In genomic region chr19:46241676-46242075, GRCh38 we compare ENCODE assay signal across 25 cellular contexts. TPM values are rescaled to one million over a fixed set of nuclear protein-coding genes. Genes with fewer than 3 reads are reported as not detected.
"Had no signal": no experiment of that assay in that cellular context is flagged by ENCODE, and none has a peak within 500 bp of the region (broad histone marks: within the 10 kb centered on the region; RNA-seq: fewer than 3 reads in every experiment).

No MANE protein-coding gene starts in this region.

- ATAC-seq: activated CD4-positive, alpha-beta T cell treated with anti-CD3 and anti-CD28 coated beads for 36 hours; effector memory CD8-positive, alpha-beta T cell; gastroesophageal sphincter; natural killer cell treated with Interleukin-12 subunit alpha and Interleukin-12 subunit beta and Interleukin-15 and Interleukin-18, amount 100 ng/mL, for 72 hours; sciatic nerve; stimulated activated naive B cell treated with anti-CD40 and anti-IgM and Interleukin-4, amounts not matched to agents 10 μg/mL and 1 μg/mL and 100 μg/mL, for 72 hours; upper lobe of right lung had no signal

- H3K4me3 ChIP-seq: breast epithelium, esophagus squamous epithelium, gastroesophageal sphincter, left ventricle myocardium inferior, thoracic aorta, upper lobe of right lung had no signal

- H3K9me3 ChIP-seq: breast epithelium, esophagus squamous epithelium, gastroesophageal sphincter, left ventricle myocardium inferior, thoracic aorta, upper lobe of right lung had no signal

- H3K36me3 ChIP-seq: breast epithelium, esophagus squamous epithelium, gastroesophageal sphincter, left ventricle myocardium inferior, thoracic aorta, upper lobe of right lung had no signal

- H3K4me1 ChIP-seq: breast epithelium, esophagus squamous epithelium, gastroesophageal sphincter, left ventricle myocardium inferior, upper lobe of right lung had no signal

- H3K27ac ChIP-seq: breast epithelium, esophagus squamous epithelium, gastroesophageal sphincter, left ventricle myocardium inferior, thoracic aorta, upper lobe of right lung had no signal

- DNase-seq: activated B cell treated with CpG ODN at 0.5 μM for 24 hours; activated CD4-positive, alpha-beta memory T cell treated with anti-CD3 and anti-CD28 coated beads for 36 hours; activated CD4-positive, alpha-beta T cell treated with anti-CD3 and anti-CD28 coated beads for 36 hours; activated naive CD4-positive, alpha-beta T cell treated with Interleukin-2 at 50 U/mL for 16 hours; activated naive CD8-positive, alpha-beta T cell treated with anti-CD3 and anti-CD28 coated beads, Interleukin-2, amount 10 ng/mL, durations not matched to agents 7 days and 5 days; activated T-cell treated with anti-CD3 and anti-CD28 coated beads, Interleukin-2, amount 50 U/mL, for 48 hours; amniotic stem cell; effector memory CD8-positive, alpha-beta T cell; esophagus squamous epithelium; head of caudate nucleus; hypothalamus; left ventricle myocardium inferior; mammary epithelial cell; stimulated activated CD4-positive, alpha-beta T cell treated with anti-CD3 and anti-CD28 coated beads, Interleukin-2, amount 100 ng/mL, for 48 hours; stimulated activated CD8-positive, alpha-beta memory T cell treated with anti-CD3 and anti-CD28 coated beads, Interleukin-4, amount 100 ng/mL, for 48 hours; stimulated activated naive B cell treated with anti-CD40 and anti-IgM and Interleukin-4, amounts not matched to agents 10 μg/mL and 1 μg/mL and 100 μg/mL, for 72 hours; T1000; upper lobe of right lung had no signal

RNA-seq across cellular contexts. Expression of gene IGFL1, which starts 12.1 kb away (rescaled TPM):
- total RNA-seq: activated B cell treated with CpG ODN at 0.5 μM for 24 hours; activated CD4-positive, alpha-beta memory T cell treated with anti-CD3 and anti-CD28 coated beads for 36 hours; activated CD4-positive, alpha-beta T cell treated with anti-CD3 and anti-CD28 coated beads for 36 hours; activated naive CD8-positive, alpha-beta T cell treated with anti-CD3 and anti-CD28 coated beads, Interleukin-2, amount 10 ng/mL, durations not matched to agents 7 days and 5 days; breast epithelium; dermis microvascular lymphatic vessel endothelial cell; left ventricle myocardium inferior; natural killer cell treated with Interleukin-12 subunit alpha and Interleukin-12 subunit beta and Interleukin-15 and Interleukin-18, amount 100 ng/mL, for 72 hours; sciatic nerve; T-helper 1 cell treated with Interleukin-12 subunit alpha and Interleukin-12 subunit beta and Interleukin-4 antibody, amounts not matched to agents 30 ng/mL and 1 ng/mL, for 36 hours; thoracic aorta; upper lobe of right lung had no signal

RNA-seq across cellular contexts. Expression of gene HIF3A, which starts 55.2 kb away (rescaled TPM):
- total RNA-seq: activated B cell treated with CpG ODN at 0.5 μM for 24 hours; activated CD4-positive, alpha-beta memory T cell treated with anti-CD3 and anti-CD28 coated beads for 36 hours; activated CD4-positive, alpha-beta T cell treated with anti-CD3 and anti-CD28 coated beads for 36 hours; activated naive CD8-positive, alpha-beta T cell treated with anti-CD3 and anti-CD28 coated beads, Interleukin-2, amount 10 ng/mL, durations not matched to agents 7 days and 5 days; mammary epithelial cell; natural killer cell treated with Interleukin-12 subunit alpha and Interleukin-12 subunit beta and Interleukin-15 and Interleukin-18, amount 100 ng/mL, for 72 hours; T-helper 1 cell treated with Interleukin-12 subunit alpha and Interleukin-12 subunit beta and Interleukin-4 antibody, amounts not matched to agents 30 ng/mL and 1 ng/mL, for 36 hours had no signal
